25 cellular contexts compared by ENCODE assay signal in the genomic region with DNA sequence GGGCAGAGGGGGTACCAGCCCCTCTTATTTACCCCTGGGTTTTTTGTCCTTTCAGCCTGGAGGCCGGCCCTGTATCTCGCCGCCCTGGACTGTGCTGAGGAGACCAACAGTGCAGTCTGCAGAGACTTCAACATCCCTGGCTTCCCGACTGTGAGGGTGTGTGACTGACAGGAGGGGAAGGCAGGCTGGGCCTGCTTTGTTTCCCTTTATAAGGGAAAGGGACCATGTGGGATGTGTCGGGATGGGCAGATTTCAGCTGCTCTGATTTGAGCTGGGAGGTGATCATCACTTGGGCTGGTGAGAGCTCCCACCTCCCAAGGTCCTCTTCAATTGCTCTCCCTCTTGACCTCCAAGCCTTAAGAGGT. TPM values are rescaled to one million over a fixed set of nuclear protein-coding genes. Genes with fewer than 3 reads are reported as not detected.
DNase-seq lines count a peak whose midpoint lies in the region; ATAC-seq and TF ChIP-seq lines count a peak whose summit lies in the region.
"Had no signal": no experiment of that assay in that cellular context is flagged by ENCODE, and none has a peak within 500 bp of the region (broad histone marks: within the 10 kb centered on the region; RNA-seq: fewer than 3 reads in every experiment).

No MANE protein-coding gene starts in this region.

- H3K4me3 ChIP-seq in left ventricle myocardium inferior = no peak overlapping the region
- no peak overlapping the region for H3K4me3 ChIP-seq in esophagus squamous epithelium
- H3K4me3 ChIP-seq in parathyroid adenoma (ENCODE audit: low read depth, low read length) = no peak overlapping the region
- no peak overlapping the region for H3K4me3 ChIP-seq in CD8-positive, alpha-beta memory T cell (ENCODE audit: low read length)
- H3K4me3 ChIP-seq: skin epidermis had no signal

- TF ChIP-seq CTCF in left ventricle myocardium inferior (IDR thresholded peaks at IDR 0.05; ENCODE audit: borderline replicate concordance) (no peak), esophagus squamous epithelium (IDR thresholded peaks at IDR 0.05) (no peak), parathyroid adenoma (IDR thresholded peaks at IDR 0.05) (no peak)

- H2AFZ ChIP-seq in parathyroid adenoma = no peak overlapping the region

- POLR2A ChIA-PET in CD8-positive, alpha-beta memory T cell (lab: Charles Lee) = no interaction called here

- no peak overlapping the region for H3K9ac ChIP-seq in parathyroid adenoma

- H3K27ac ChIP-seq in left ventricle myocardium inferior (replicated peaks) (peak overlapping the region; percentile 90), esophagus squamous epithelium (peak overlapping the region; percentile 66 to 90 (median 84)), parathyroid adenoma (peak overlapping the region; percentile 7)
- H3K27ac ChIP-seq in CD8-positive, alpha-beta memory T cell (ENCODE audit: low read depth, low read length) = no peak overlapping the region

- H3K79me2 ChIP-seq in parathyroid adenoma = no peaks in the 10 kb centered on the region

- intact Hi-C loops in left ventricle myocardium inferior (cut with micrococcal nuclease) = no loop called here
- intact Hi-C loops in left ventricle myocardium superior (cut with micrococcal nuclease) = no loop called here
- intact Hi-C loops in esophagus squamous epithelium (cut with DNase I) = no loop called here

- DNase-seq in left ventricle myocardium inferior (no peak), left ventricle myocardium superior (no peak), esophagus squamous epithelium (lab: John Stamatoyannopoulos, UW) (no peak), COLO668 (lab: John Stamatoyannopoulos, UW; ENCODE audit: unreplicated experiment) (no peak), EL (no peak)
- no peak for DNase-seq in CD8-positive, alpha-beta memory T cell
- no peak for DNase-seq in stimulated activated CD4-positive, alpha-beta T cell treated with anti-CD3 and anti-CD28 coated beads, Interleukin-15, amount 100 ng/mL, for 24 hours
- DNase-seq: ACHN; activated CD8-positive, alpha-beta T cell treated with anti-CD3 and anti-CD28 coated beads for 36 hours; activated naive CD4-positive, alpha-beta T cell treated with anti-CD3 and anti-CD28 coated beads for 36 hours; activated T-cell treated with anti-CD3 and anti-CD28 coated beads, Interleukin-2, amount 50 U/mL, for 1 hour; aorta; CD4-positive, CD25-positive, alpha-beta regulatory T cell; DMS153; effector memory CD8-positive, alpha-beta T cell; GDM1; NCI-H1105 treated with DMSO at 0.1 percent for 48 hours; NCI-H2081 treated with DMSO at 0.1 percent for 48 hours; NCI-H510A; NK-92 treated with Interleukin-12 subunit alpha and Interleukin-12 subunit beta, amount 100 ng/mL, for 24 hours; stimulated activated CD4-positive, alpha-beta T cell treated with anti-CD3 and anti-CD28 coated beads, Interleukin-2, amount 100 ng/mL, for 48 hours; stimulated activated naive CD8-positive, alpha-beta T cell treated with anti-CD3 and anti-CD28 coated beads, Interleukin-15, Interleukin-2, amounts not matched to agents 100 U/mL and 50 U/mL, for 24 hours; T1000 had no signal

- H3K4me2 ChIP-seq in parathyroid adenoma (ENCODE audit: low read length) = no peak overlapping the region

- ATAC-seq in left ventricle myocardium superior = no peak
- ATAC-seq: activated CD8-positive, alpha-beta T cell treated with anti-CD3 and anti-CD28 coated beads for 36 hours; effector memory CD8-positive, alpha-beta T cell; stimulated activated naive CD8-positive, alpha-beta T cell treated with anti-CD3 and anti-CD28 coated beads, Interleukin-15, Interleukin-2, amounts not matched to agents 100 U/mL and 50 U/mL, for 24 hours had no signal

- H3K9me3 Mint-ChIP-seq in CD8-positive, alpha-beta memory T cell = no peaks in the 10 kb centered on the region
- H3K9me3 Mint-ChIP-seq: activated CD8-positive, alpha-beta T cell treated with anti-CD3 and anti-CD28 coated beads for 36 hours; activated naive CD4-positive, alpha-beta T cell treated with anti-CD3 and anti-CD28 coated beads for 36 hours; CD4-positive, CD25-positive, alpha-beta regulatory T cell; effector memory CD8-positive, alpha-beta T cell had no signal

- WGBS in esophagus squamous epithelium, 2 donors = 71 to 90% methylated on average over 2 to 5 of the region's 5 CpGs

- H3K27me3 ChIP-seq in left ventricle myocardium inferior (ENCODE audit: low read depth) (no peaks in the 10 kb centered on the region), esophagus squamous epithelium (no peaks in the 10 kb centered on the region), parathyroid adenoma (ENCODE audit: control insufficient read depth, insufficient read depth, low read length) (no peaks in the 10 kb centered on the region)
- no peaks in the 10 kb centered on the region for H3K27me3 ChIP-seq in CD8-positive, alpha-beta memory T cell (ENCODE audit: insufficient read depth, low read length, poor library complexity, severe bottlenecking)

- H3K27me3 Mint-ChIP-seq in CD8-positive, alpha-beta memory T cell = no peaks in the 10 kb centered on the region
- H3K27me3 Mint-ChIP-seq: activated CD8-positive, alpha-beta T cell treated with anti-CD3 and anti-CD28 coated beads for 36 hours; CD4-positive, CD25-positive, alpha-beta regulatory T cell; effector memory CD8-positive, alpha-beta T cell had no signal

- TF ChIP-seq POLR2A in esophagus squamous epithelium (IDR thresholded peaks at IDR 0.05) = no peak

- H3K9me3 ChIP-seq in left ventricle myocardium inferior (replicated peaks) (no peaks in the 10 kb centered on the region), esophagus squamous epithelium (no peaks in the 10 kb centered on the region), parathyroid adenoma (ENCODE audit: control insufficient read depth, low read length) (no peaks in the 10 kb centered on the region)
- no peaks in the 10 kb centered on the region for H3K9me3 ChIP-seq in CD8-positive, alpha-beta memory T cell (ENCODE audit: low read length)

- H3K4me1 Mint-ChIP-seq in CD8-positive, alpha-beta memory T cell = peaks cover 0 to 7% (median 3%) of the 10 kb centered on the region in 3 donors

- CTCF ChIA-PET in CD8-positive, alpha-beta memory T cell (lab: Charles Lee) = interaction anchor here (4.9 kb wide), 1 partner anchor 12 kb away, joined by 32 read pairs; no protein-coding TSS in a partner anchor

- peaks cover 11% of the 10 kb centered on the region for H3K36me3 ChIP-seq in left ventricle myocardium inferior
- peaks cover 0 to 30% (median 0%) of the 10 kb centered on the region in 3 donors for H3K36me3 ChIP-seq in esophagus squamous epithelium
- no peaks in the 10 kb centered on the region for H3K36me3 ChIP-seq in parathyroid adenoma (ENCODE audit: control insufficient read depth, insufficient read depth, low read length)
- no peaks in the 10 kb centered on the region for H3K36me3 ChIP-seq in CD8-positive, alpha-beta memory T cell (ENCODE audit: insufficient read depth, low read length)

- H3K4me1 ChIP-seq in left ventricle myocardium inferior (peaks cover 65% of the 10 kb centered on the region), esophagus squamous epithelium (peaks cover 39 to 81% (median 50%) of the 10 kb centered on the region in 3 donors), parathyroid adenoma (no peaks in the 10 kb centered on the region)
- H3K4me1 ChIP-seq in CD8-positive, alpha-beta memory T cell (ENCODE audit: insufficient read depth, low read length) = no peaks in the 10 kb centered on the region

- no peak overlapping the region for H3K27ac Mint-ChIP-seq in CD8-positive, alpha-beta memory T cell
- H3K27ac Mint-ChIP-seq: activated CD8-positive, alpha-beta T cell treated with anti-CD3 and anti-CD28 coated beads for 36 hours; activated naive CD4-positive, alpha-beta T cell treated with anti-CD3 and anti-CD28 coated beads for 36 hours; CD4-positive, CD25-positive, alpha-beta regulatory T cell had no signal

- peaks cover 0 to 15% (median 4%) of the 10 kb centered on the region in 3 donors for H3K36me3 Mint-ChIP-seq in CD8-positive, alpha-beta memory T cell

- no peak overlapping the region for H3K4me3 Mint-ChIP-seq in CD8-positive, alpha-beta memory T cell
- H3K4me3 Mint-ChIP-seq: activated CD8-positive, alpha-beta T cell treated with anti-CD3 and anti-CD28 coated beads for 36 hours; activated naive CD4-positive, alpha-beta T cell treated with anti-CD3 and anti-CD28 coated beads for 36 hours; CD4-positive, CD25-positive, alpha-beta regulatory T cell; effector memory CD8-positive, alpha-beta T cell had no signal

RNA-seq across cellular contexts. Expression of gene QSOX1, which starts 11.7 kb away (rescaled TPM):
- total RNA-seq in left ventricle myocardium inferior (102 TPM), left ventricle myocardium superior (111 TPM), esophagus squamous epithelium (100 to 1,000 TPM in 3 of 4 donors, 10 to 100 TPM in 1; 74.9 to 184 (median 107) TPM)
- 10 to 100 TPM; 32.9 to 33.3 TPM for total RNA-seq in CD8-positive, alpha-beta memory T cell
- polyA plus RNA-seq in CD8-positive, alpha-beta memory T cell = 14.2 TPM
